ENCODE assay signal across 1 cellular context in the genomic region with DNA sequence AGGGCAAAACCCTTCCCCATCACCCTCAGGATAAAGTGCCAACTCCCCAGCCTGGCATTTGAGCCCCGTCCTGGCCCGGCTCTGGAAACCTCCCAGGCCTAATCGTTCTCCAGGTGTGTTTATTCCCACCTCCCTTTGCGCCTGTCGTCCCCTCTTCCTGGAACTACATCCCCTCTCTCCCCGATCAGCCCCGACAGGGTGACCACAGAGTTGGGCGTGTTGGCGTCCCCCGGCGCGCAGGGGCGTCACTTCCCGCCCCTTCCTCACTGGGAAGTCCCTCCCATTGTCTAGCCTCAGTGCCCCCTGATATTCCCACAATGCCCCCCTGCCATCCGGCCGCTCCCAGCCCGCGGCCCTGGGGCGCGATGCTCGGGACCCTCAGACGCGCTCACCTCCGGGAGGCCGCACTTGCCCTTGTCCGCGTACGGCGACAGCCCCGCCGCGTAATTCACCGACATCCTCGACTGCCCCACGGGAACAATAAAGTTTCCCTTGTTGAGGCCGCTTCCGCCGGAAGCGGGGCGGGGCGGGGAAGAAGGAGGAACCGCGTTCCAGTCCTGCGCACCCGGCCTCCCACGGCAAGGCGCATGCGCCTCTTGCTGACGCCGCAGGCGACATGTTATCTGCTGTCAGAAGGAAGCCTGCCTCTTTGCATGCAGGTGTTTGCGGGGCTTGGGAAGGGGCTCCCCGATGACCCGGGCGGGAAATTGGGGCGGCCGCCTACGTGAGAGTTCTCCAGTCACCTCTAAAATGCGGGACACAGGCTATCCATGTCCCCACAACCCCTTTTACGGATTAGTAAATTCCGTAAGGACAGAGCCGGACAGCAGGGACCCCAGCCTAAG.
TF ChIP-seq lines count a peak whose summit lies in the region.

ANKRD24 (plus strand) TSS at position 608 of the 845 bp plus-strand sequence. CDS start 3,737 bp downstream, outside the sequence.
SIRT6 (minus strand) TSS at position 482 of the 845 bp plus-strand sequence; CDS start at position 458, 24 bp downstream.

TF ChIP-seq in GM23338, 12 proteins besides CTCF, POLR2A, EP300 and RAD21 (continued from another document):
- TF ChIP-seq ZNF462 (CRISPR knock-in tag; IDR thresholded peaks at IDR 0.05), result no peak
- peak; percentile 67 for TF ChIP-seq POLR2AphosphoS5 (IDR thresholded peaks at IDR 0.05; ENCODE audit: low read depth)
- TF ChIP-seq EZH2 (IDR thresholded peaks at IDR 0.05; ENCODE audit: low read depth, unreplicated experiment), result no peak
- TF ChIP-seq EZH2phosphoT487 (IDR thresholded peaks at IDR 0.05; ENCODE audit: unreplicated experiment), result no peak
- TF ChIP-seq ZNF114 (CRISPR knock-in tag; IDR thresholded peaks at IDR 0.05), result no peak
- TF ChIP-seq, protein P1, sequence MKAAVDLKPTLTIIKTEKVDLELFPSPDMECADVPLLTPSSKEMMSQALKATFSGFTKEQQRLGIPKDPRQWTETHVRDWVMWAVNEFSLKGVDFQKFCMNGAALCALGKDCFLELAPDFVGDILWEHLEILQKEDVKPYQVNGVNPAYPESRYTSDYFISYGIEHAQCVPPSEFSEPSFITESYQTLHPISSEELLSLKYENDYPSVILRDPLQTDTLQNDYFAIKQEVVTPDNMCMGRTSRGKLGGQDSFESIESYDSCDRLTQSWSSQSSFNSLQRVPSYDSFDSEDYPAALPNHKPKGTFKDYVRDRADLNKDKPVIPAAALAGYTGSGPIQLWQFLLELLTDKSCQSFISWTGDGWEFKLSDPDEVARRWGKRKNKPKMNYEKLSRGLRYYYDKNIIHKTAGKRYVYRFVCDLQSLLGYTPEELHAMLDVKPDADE (IDR thresholded peaks at IDR 0.05), result peak; percentile 93
- TF ChIP-seq CREB1 (CRISPR knock-in tag; IDR thresholded peaks at IDR 0.05; ENCODE audit: low read depth), result peak; percentile 64
